In the genomic region with DNA sequence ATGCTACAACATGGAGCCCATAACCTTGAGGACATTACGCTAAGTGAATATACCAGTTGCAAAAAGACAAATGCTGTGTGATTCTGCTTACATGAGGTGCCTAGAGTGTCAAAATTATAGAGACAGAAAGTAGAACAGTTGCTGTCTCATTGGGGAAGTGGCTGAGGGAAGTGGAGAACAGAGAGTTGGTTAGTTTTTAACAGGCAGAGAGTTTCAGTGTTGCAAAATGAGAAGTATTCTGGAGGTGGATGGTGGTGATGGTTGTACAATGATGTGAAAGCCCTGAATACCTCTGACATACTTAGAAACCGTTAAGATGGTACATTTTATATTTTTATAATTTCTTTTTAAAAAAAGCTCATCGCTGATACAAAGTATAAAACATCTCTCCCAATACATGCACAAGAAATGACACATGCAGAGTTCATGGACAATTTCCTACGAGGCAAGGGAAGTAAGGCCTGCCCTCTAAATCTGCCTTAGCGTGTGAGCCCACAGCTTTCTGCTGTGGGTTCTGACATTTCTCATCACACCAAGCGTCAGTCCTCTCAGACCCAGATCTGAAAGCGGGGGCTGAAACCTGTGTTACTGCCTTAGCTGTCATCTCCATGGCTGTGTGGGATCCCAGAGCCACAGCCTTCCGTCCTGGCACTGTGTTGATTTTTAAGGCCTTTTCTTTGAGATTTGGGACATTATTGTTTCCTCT, we compare ENCODE assay signal across 10 cellular contexts.
A peak's percentile ranks its signal among the peaks of the same experiment; 100 is the strongest.
DNase-seq lines count a peak whose midpoint lies in the region; ATAC-seq and TF ChIP-seq lines count a peak whose summit lies in the region.
"Had no signal": no experiment of that assay in that cellular context is flagged by ENCODE, and none has a peak within 500 bp of the region (broad histone marks: within the 10 kb centered on the region; RNA-seq: fewer than 3 reads in every experiment).

No MANE protein-coding gene starts in this region.

- ATAC-seq in HG02759 (IDR thresholded peaks at IDR 0.05; ENCODE audit: unreplicated experiment) = peak; percentile 92
- ATAC-seq in stimulated activated naive CD8-positive, alpha-beta T cell treated with anti-CD3 and anti-CD28 coated beads, Interleukin-15, amount 100 ng/mL, for 72 hours = peak; percentile 68
- ATAC-seq: SK-N-SH treated with all-trans-retinoic acid at 6 μM for 48 hours had no signal

- H3K27ac Mint-ChIP-seq in stimulated activated naive CD8-positive, alpha-beta T cell treated with anti-CD3 and anti-CD28 coated beads, Interleukin-15, amount 100 ng/mL, for 72 hours = no peak overlapping the region

- H3K27me3 ChIP-seq in right atrium auricular region = no peaks in the 10 kb centered on the region

- no peaks in the 10 kb centered on the region for H3K4me1 Mint-ChIP-seq in stimulated activated naive CD8-positive, alpha-beta T cell treated with anti-CD3 and anti-CD28 coated beads, Interleukin-15, amount 100 ng/mL, for 72 hours

- H3K9me3 ChIP-seq in right atrium auricular region = no peaks in the 10 kb centered on the region

- no peak for TF ChIP-seq CTCF in NB4 (IDR thresholded peaks at IDR 0.05; ENCODE audit: low read depth, low read length)
- TF ChIP-seq CTCF in right atrium auricular region (IDR thresholded peaks at IDR 0.05) = no peak

- H3K4me3 Mint-ChIP-seq in stimulated activated naive CD8-positive, alpha-beta T cell treated with anti-CD3 and anti-CD28 coated beads, Interleukin-15, amount 100 ng/mL, for 72 hours = no peak overlapping the region

- no peaks in the 10 kb centered on the region for H3K4me1 ChIP-seq in right atrium auricular region

- no peak overlapping the region for H3K27ac ChIP-seq in right atrium auricular region

- no peaks in the 10 kb centered on the region for H3K36me3 ChIP-seq in right atrium auricular region

- TF ChIP-seq POLR2A in NB4 (IDR thresholded peaks at IDR 0.05; ENCODE audit: extremely low read depth, insufficient read length) = no peak

- no peaks in the 10 kb centered on the region for H3K9me3 Mint-ChIP-seq in stimulated activated naive CD8-positive, alpha-beta T cell treated with anti-CD3 and anti-CD28 coated beads, Interleukin-15, amount 100 ng/mL, for 72 hours

- in situ Hi-C loops in G401 (cut with HindIII; ENCODE audit: low sequenced_read_pairs) = no loop called here

- DNase-seq in stimulated activated CD4-positive, alpha-beta T cell treated with anti-CD3 and anti-CD28 coated beads, Interleukin-15, amount 100 ng/mL, for 24 hours = peak; percentile 35
- DNase-seq in stimulated activated CD4-positive, alpha-beta T cell treated with anti-CD3 and anti-CD28 coated beads, Interleukin-4, amount 100 ng/mL, for 4 hours = no peak
- DNase-seq in NB4 (ENCODE audit: low read depth) (peak; percentile 40), UCSD-AML1 (lab: John Stamatoyannopoulos, UW; ENCODE audit: unreplicated experiment) (no peak), right atrium auricular region (ENCODE audit: low spot score) (no peak), G401 (ENCODE audit: low spot score) (no peak)
- DNase-seq in stimulated activated naive CD8-positive, alpha-beta T cell treated with anti-CD3 and anti-CD28 coated beads, Interleukin-15, amount 100 ng/mL, for 72 hours = no peak
- DNase-seq: C1 segment of cervical spinal cord had no signal

- H3K4me3 ChIP-seq in NB4 (ENCODE audit: low read depth, low read length) = no peak overlapping the region
- no peak overlapping the region for H3K4me3 ChIP-seq in right atrium auricular region

- no peaks in the 10 kb centered on the region for H3K27me3 Mint-ChIP-seq in stimulated activated naive CD8-positive, alpha-beta T cell treated with anti-CD3 and anti-CD28 coated beads, Interleukin-15, amount 100 ng/mL, for 72 hours

Comparison
In these comparisons a context has a peak if more than half of its experiments do, and no peak if none do; other contexts are left out.
1. DNase-seq: peak in stimulated activated CD4-positive, alpha-beta T cell treated with anti-CD3 and anti-CD28 coated beads, Interleukin-15, amount 100 ng/mL, for 24 hours (single experiment) and NB4 (single experiment); none in stimulated activated CD4-positive, alpha-beta T cell treated with anti-CD3 and anti-CD28 coated beads, Interleukin-4, amount 100 ng/mL, for 4 hours (0 of 2), stimulated activated naive CD8-positive, alpha-beta T cell treated with anti-CD3 and anti-CD28 coated beads, Interleukin-15, amount 100 ng/mL, for 72 hours (0 of 2), UCSD-AML1 (single experiment), right atrium auricular region (single experiment) and G401 (single experiment).